In genomic region chr17:43975898-43976297, GRCh38 we compare ENCODE assay signal across 30 cellular contexts. TPM values are rescaled to one million over a fixed set of nuclear protein-coding genes. Genes with fewer than 3 reads are reported as not detected.
"Had no signal": no experiment of that assay in that cellular context is flagged by ENCODE, and none has a peak within 500 bp of the region (broad histone marks: within the 10 kb centered on the region; RNA-seq: fewer than 3 reads in every experiment).

No MANE protein-coding gene starts in this region.

- ATAC-seq: stimulated activated effector memory CD8-positive, alpha-beta T cell treated with anti-CD3 and anti-CD28 coated beads, Interleukin-12 subunit alpha, Interleukin-12 subunit beta, amount 100 ng/mL, for 72 hours; stimulated activated memory B cell treated with anti-CD40 and anti-IgM and Interleukin-4, amounts not matched to agents 10 μg/mL and 1 μg/mL and 100 μg/mL, for 72 hours; stimulated activated naive B cell treated with anti-CD40 and anti-IgM and Interleukin-4, amounts not matched to agents 10 μg/mL and 1 μg/mL and 100 μg/mL, for 72 hours; stimulated activated naive CD8-positive, alpha-beta T cell treated with anti-CD3 and anti-CD28 coated beads, Interleukin-15, amount 100 ng/mL, for 72 hours; stimulated activated naive CD8-positive, alpha-beta T cell treated with anti-CD3 and anti-CD28 coated beads, Interleukin-15, Interleukin-2, amounts not matched to agents 100 U/mL and 50 U/mL, for 24 hours; upper lobe of right lung had no signal

- H3K9me3 ChIP-seq: stomach, suprapubic skin, testis, thoracic aorta, thyroid gland, tibial artery, tibial nerve, transverse colon, upper lobe of left lung, upper lobe of right lung, uterus, vagina had no signal

- H3K36me3 ChIP-seq: stomach, suprapubic skin, thoracic aorta, thyroid gland, tibial artery, tibial nerve, transverse colon, upper lobe of left lung, upper lobe of right lung, uterus, vagina had no signal

- H3K4me1 ChIP-seq: stomach, suprapubic skin, testis, tibial artery, tibial nerve, transverse colon, upper lobe of left lung, upper lobe of right lung, uterus, vagina had no signal

- DNase-seq: stimulated activated CD4-positive, alpha-beta T cell treated with anti-CD3 and anti-CD28 coated beads, Interleukin-2, amount 100 ng/mL, for 48 hours; stimulated activated CD4-positive, alpha-beta T cell treated with anti-CD3 and anti-CD28 coated beads, Interleukin-4, amount 100 ng/mL, for 1 hour; stimulated activated CD4-positive, alpha-beta T cell treated with anti-CD3 and anti-CD28 coated beads, Interleukin-4, amount 100 ng/mL, for 24 hours; stimulated activated CD4-positive, alpha-beta T cell treated with anti-CD3 and anti-CD28 coated beads, Interleukin-4, amount 100 ng/mL, for 4 hours; stimulated activated CD8-positive, alpha-beta memory T cell treated with anti-CD3 and anti-CD28 coated beads, Interleukin-4, amount 100 ng/mL, for 48 hours; stimulated activated naive B cell treated with anti-CD40 and anti-IgM and Interleukin-4, amounts not matched to agents 10 μg/mL and 1 μg/mL and 100 μg/mL, for 72 hours; stimulated activated naive CD4-positive, alpha-beta T cell treated with Interleukin-2 at 50 U/mL for 16 hours; stimulated activated naive CD8-positive, alpha-beta T cell treated with anti-CD3 and anti-CD28 coated beads, Interleukin-15, amount 100 ng/mL, for 72 hours; stimulated activated naive CD8-positive, alpha-beta T cell treated with anti-CD3 and anti-CD28 coated beads, Interleukin-15, Interleukin-2, amounts not matched to agents 100 U/mL and 50 U/mL, for 24 hours; stomach; substantia nigra; testis; thyroid gland; tibial artery; transverse colon; trophoblast cell; upper lobe of left lung; upper lobe of right lung; uterus had no signal

- H3K27ac ChIP-seq: stomach, suprapubic skin, testis, thoracic aorta, thyroid gland, tibial artery, tibial nerve, transverse colon, upper lobe of left lung, upper lobe of right lung, uterus, vagina had no signal

- H3K4me3 ChIP-seq: stomach, suprapubic skin, testis, thoracic aorta, thyroid gland, tibial artery, tibial nerve, transverse colon, upper lobe of left lung, upper lobe of right lung, uterus, vagina had no signal

- FAIRE-seq: urothelium cell line had no signal

- H3K27me3 ChIP-seq: testis, thyroid gland, upper lobe of left lung, uterus, vagina had no signal

RNA-seq across cellular contexts. Expression of gene PYY, which starts 22.2 kb away (rescaled TPM):
- total RNA-seq: subcutaneous adipose tissue, suprapubic skin, temporal lobe, thoracic aorta, upper lobe of right lung, ureter, urinary bladder, uterus, vagina had no signal
- polyA plus RNA-seq: urinary bladder had no signal

RNA-seq across cellular contexts. Expression of gene PPY, which starts 33.6 kb away (rescaled TPM):
- total RNA-seq: stomach, subcutaneous adipose tissue, suprapubic skin, temporal lobe, testis, thoracic aorta, thyroid gland, tibial nerve, transverse colon, upper lobe of left lung, upper lobe of right lung, ureter, urinary bladder, uterus, vagina had no signal
- polyA plus RNA-seq: stomach, urinary bladder had no signal
